Comparison of ENCODE assay signal across 34 cellular contexts in the genomic region with DNA sequence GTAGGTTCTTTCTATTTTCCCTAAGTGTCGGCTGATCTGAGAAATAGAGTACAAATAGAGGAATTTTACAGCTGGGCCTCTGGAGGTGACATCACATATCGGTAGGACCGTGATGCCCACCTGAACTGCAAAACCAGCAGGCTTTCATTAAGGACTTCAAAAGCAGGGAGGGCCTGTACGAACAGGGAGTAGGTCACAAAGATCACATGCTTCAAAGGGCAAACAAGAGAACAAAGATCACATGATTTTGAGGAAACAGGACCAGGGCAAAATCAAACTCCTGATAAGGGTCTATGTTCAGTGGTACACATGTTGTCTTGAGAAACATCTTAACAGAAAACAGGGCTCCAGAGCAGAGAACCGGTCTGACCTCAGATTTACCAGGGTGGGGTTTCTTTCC.
"Had no signal": no experiment of that assay in that cellular context is flagged by ENCODE, and none has a peak within 500 bp of the region (broad histone marks: within the 10 kb centered on the region; RNA-seq: fewer than 3 reads in every experiment).

No MANE protein-coding gene starts in this region.

- DNase-seq: Karpas-422, Kasumi-1, MG63, MM.1S, MV-4-11, NCI-H1048, NCI-H1092, NCI-H1092 treated with DMSO at 0.1 percent for 48 hours, NCI-H1105, NCI-H1105 treated with DMSO at 0.1 percent for 48 hours, NCI-H1417, NCI-H1417 treated with DMSO at 0.1 percent for 48 hours, NCI-H1436, NCI-H1436 treated with DMSO at 0.1 percent for 48 hours, NCI-H146, NCI-H1694, NCI-H1694 treated with DMSO at 0.1 percent for 48 hours, NCI-H187, NCI-H187 treated with DMSO at 0.1 percent for 48 hours, NCI-H1930, NCI-H2029, NCI-H2029 treated with DMSO at 0.1 percent for 48 hours, NCI-H2081, NCI-H2081 treated with DMSO at 0.1 percent for 48 hours, NCI-H2107, NCI-H2171, NCI-H2171 treated with DMSO at 0.1 percent for 48 hours, NCI-H2227 treated with DMSO at 0.1 percent for 48 hours, NCI-H226, NCI-H345, NCI-H446, NCI-H446 treated with DMSO at 0.1 percent for 48 hours, NCI-H510A had no signal

- H3K27me3 ChIP-seq: MG63 had no signal

- H3K27ac ChIP-seq: KMS-11 had no signal

- H3K9me3 ChIP-seq: MG63 had no signal

- H3K9ac ChIP-seq: KMS-11 had no signal

- H3K4me3 ChIP-seq: MG63 had no signal

- H3K4me2 ChIP-seq: KMS-11 had no signal

- H3K36me3 ChIP-seq: MG63 had no signal
